8 cellular contexts compared by ENCODE assay signal in the genomic region with DNA sequence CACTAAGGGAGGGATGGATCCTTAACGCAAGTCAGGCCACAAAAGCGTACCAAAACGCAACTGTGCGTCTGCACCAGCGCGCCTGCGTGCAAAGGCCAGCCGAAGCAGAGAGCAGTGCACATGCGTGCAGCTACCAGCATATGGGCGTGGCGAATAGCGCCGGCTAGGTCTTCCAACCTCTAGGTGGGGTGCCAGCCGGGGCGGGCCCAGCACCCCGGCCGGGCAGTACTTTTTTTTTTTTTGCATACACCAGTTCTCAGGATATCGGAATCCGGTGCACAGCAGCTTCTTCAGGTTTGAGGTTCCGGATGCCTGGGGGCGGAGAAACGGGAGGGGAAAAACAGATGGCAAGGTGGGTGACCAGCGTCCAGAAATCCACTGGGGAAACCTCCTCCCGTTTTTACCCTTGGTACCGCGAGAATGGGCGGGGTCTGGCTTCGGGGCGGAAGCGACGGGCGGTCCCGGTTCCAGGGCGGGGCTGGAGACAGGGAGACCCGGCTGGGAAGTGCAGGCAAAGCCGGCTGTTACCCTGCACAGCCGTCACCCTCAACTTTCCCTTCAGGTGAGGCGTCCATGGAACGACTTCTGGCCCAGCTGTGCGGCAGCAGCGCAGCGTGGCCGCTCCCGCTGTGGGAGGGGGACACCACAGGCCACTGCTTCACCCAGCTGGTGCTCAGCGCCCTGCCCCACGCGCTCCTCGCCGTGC. TPM values are rescaled to one million over a fixed set of nuclear protein-coding genes. Genes with fewer than 3 reads are reported as not detected.
DNase-seq lines count a peak whose midpoint lies in the region; ATAC-seq and TF ChIP-seq lines count a peak whose summit lies in the region.

A gene with protein sequence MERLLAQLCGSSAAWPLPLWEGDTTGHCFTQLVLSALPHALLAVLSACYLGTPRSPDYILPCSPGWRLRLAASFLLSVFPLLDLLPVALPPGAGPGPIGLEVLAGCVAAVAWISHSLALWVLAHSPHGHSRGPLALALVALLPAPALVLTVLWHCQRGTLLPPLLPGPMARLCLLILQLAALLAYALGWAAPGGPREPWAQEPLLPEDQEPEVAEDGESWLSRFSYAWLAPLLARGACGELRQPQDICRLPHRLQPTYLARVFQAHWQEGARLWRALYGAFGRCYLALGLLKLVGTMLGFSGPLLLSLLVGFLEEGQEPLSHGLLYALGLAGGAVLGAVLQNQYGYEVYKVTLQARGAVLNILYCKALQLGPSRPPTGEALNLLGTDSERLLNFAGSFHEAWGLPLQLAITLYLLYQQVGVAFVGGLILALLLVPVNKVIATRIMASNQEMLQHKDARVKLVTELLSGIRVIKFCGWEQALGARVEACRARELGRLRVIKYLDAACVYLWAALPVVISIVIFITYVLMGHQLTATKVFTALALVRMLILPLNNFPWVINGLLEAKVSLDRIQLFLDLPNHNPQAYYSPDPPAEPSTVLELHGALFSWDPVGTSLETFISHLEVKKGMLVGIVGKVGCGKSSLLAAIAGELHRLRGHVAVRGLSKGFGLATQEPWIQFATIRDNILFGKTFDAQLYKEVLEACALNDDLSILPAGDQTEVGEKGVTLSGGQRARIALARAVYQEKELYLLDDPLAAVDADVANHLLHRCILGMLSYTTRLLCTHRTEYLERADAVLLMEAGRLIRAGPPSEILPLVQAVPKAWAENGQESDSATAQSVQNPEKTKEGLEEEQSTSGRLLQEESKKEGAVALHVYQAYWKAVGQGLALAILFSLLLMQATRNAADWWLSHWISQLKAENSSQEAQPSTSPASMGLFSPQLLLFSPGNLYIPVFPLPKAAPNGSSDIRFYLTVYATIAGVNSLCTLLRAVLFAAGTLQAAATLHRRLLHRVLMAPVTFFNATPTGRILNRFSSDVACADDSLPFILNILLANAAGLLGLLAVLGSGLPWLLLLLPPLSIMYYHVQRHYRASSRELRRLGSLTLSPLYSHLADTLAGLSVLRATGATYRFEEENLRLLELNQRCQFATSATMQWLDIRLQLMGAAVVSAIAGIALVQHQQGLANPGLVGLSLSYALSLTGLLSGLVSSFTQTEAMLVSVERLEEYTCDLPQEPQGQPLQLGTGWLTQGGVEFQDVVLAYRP (N-terminal part only) (plus strand): TSS at position 136 of the 706 bp plus-strand sequence. CDS start 438 bp downstream, at position 574.

- peak within 1 kb of the TSS; percentile 96 for H3K27ac Mint-ChIP-seq in WTC11
- H3K27ac Mint-ChIP-seq in immature natural killer cell = peak within 1 kb of the TSS; percentile 90 to 98 (median 96)

- CTCF ChIA-PET in WTC11 (lab: Charles Lee) = interaction anchor here (0.6 to 1.3 kb wide), 10 partner anchors 13 to 198 kb away, joined by 3 to 6 read pairs (median 3); a partner anchor contains a TSS

- H3K4me3 Mint-ChIP-seq in WTC11 (peak within 1 kb of the TSS; percentile 90), immature natural killer cell (peak within 1 kb of the TSS; percentile 95 to 97 (median 96))

- TF ChIP-seq CTCF in AG09309 (IDR thresholded peaks at IDR 0.05; ENCODE audit: control insufficient read depth, insufficient read depth, low read depth, low read length, missing control alignments) (peak; percentile 49), WTC11 (IDR thresholded peaks at IDR 0.05) (no peak), cardiac fibroblast (IDR thresholded peaks at IDR 0.05; ENCODE audit: low read depth, low read length) (peak; percentile 54)

- H3K36me3 Mint-ChIP-seq in WTC11 (peaks cover 8% of the 10 kb centered on the region), immature natural killer cell (peaks cover 0 to 5% (median 0%) of the 10 kb centered on the region in 3 donors)

- ATAC-seq in GM18909 (IDR thresholded peaks at IDR 0.05; ENCODE audit: poor library complexity, unreplicated experiment) = peak; percentile 92
- ATAC-seq in HG03175 (IDR thresholded peaks at IDR 0.05; ENCODE audit: unreplicated experiment) = peak; percentile 97
- ATAC-seq in WTC11 = peak; percentile 98

- POLR2A ChIA-PET in WTC11 (lab: Charles Lee) = interaction anchor here (0.6 kb wide), 1 partner anchor 95 kb away, joined by 3 read pairs; no protein-coding TSS in a partner anchor

- H3K4me1 Mint-ChIP-seq in WTC11 (peaks cover 15% of the 10 kb centered on the region), immature natural killer cell (peaks cover 28 to 31% of the 10 kb centered on the region in 2 donors)

- H3K9me3 Mint-ChIP-seq in WTC11 (peaks cover 3% of the 10 kb centered on the region), immature natural killer cell (no peaks in the 10 kb centered on the region)

- DNase-seq in AG09309 (ENCODE audit: low read depth) (peak; percentile 80), NCI-H226 (peak; percentile 94), WTC11 (ENCODE audit: low spot score) (peak; percentile 95), cardiac fibroblast (ENCODE audit: low read depth in 2 of 2) (peak; percentile 97), immature natural killer cell (peak; percentile 91 to 94 (median 93)), smooth muscle cell of the brain vasculature (ENCODE audit: low read depth, low spot score) (peak; percentile 85)

- H3K27me3 Mint-ChIP-seq in WTC11 (ENCODE audit: low read depth) (peaks cover 11% of the 10 kb centered on the region), immature natural killer cell (ENCODE audit: low read depth in 3 of 3) (peaks cover 2 to 8% (median 6%) of the 10 kb centered on the region in 3 donors)

- peak within 1 kb of the TSS; percentile 100 for H3K4me3 ChIP-seq in AG09309 (ENCODE audit: control insufficient read depth, low read depth, low read length)
- peak within 1 kb of the TSS; percentile 95 to 99 for H3K4me3 ChIP-seq in cardiac fibroblast (replicated peaks in 1 of 2; ENCODE audit: low read depth in 2 of 2, low read length in 2 of 2)

TF ChIP-seq in WTC11, 78 proteins besides CTCF, POLR2A, EP300 and RAD21:
- TF ChIP-seq ZNF263 (CRISPR knock-in tag; IDR thresholded peaks at IDR 0.05; ENCODE audit: low read depth) (0 out of 2 replicates have a peak, but pooled peaks have one; percentile 22), SP1 (CRISPR knock-in tag; conservative IDR thresholded peaks at IDR 0.05) (peak; percentile 78), TCF7 (CRISPR knock-in tag; IDR thresholded peaks at IDR 0.05; ENCODE audit: low read depth) (no peak), CREM (CRISPR knock-in tag; IDR thresholded peaks at IDR 0.05) (0 out of 2 replicates have a peak, but pooled peaks have one; percentile 0), FOXK1 (CRISPR knock-in tag; IDR thresholded peaks at IDR 0.05) (peak; percentile 28; the same call in 1 of the 2 replicates), ZBTB21 (CRISPR knock-in tag; IDR thresholded peaks at IDR 0.05; ENCODE audit: borderline replicate concordance) (peak; percentile 6; the same call in 1 of the 2 replicates), FOXP1 (CRISPR knock-in tag; IDR thresholded peaks at IDR 0.05; ENCODE audit: borderline replicate concordance) (peak; percentile 56; the same call in 1 of the 2 replicates)
- TF ChIP-seq, protein P1, sequence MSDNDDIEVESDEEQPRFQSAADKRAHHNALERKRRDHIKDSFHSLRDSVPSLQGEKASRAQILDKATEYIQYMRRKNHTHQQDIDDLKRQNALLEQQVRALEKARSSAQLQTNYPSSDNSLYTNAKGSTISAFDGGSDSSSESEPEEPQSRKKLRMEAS (CRISPR knock-in tag; IDR thresholded peaks at IDR 0.05) = peak; percentile 53; the same call in 1 of the 2 replicates
- TF ChIP-seq, protein P2, sequence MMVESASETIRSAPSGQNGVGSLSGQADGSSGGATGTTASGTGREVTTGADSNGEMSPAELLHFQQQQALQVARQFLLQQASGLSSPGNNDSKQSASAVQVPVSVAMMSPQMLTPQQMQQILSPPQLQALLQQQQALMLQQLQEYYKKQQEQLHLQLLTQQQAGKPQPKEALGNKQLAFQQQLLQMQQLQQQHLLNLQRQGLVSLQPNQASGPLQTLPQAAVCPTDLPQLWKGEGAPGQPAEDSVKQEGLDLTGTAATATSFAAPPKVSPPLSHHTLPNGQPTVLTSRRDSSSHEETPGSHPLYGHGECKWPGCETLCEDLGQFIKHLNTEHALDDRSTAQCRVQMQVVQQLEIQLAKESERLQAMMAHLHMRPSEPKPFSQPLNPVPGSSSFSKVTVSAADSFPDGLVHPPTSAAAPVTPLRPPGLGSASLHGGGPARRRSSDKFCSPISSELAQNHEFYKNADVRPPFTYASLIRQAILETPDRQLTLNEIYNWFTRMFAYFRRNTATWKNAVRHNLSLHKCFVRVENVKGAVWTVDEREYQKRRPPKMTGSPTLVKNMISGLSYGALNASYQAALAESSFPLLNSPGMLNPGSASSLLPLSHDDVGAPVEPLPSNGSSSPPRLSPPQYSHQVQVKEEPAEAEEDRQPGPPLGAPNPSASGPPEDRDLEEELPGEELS (CRISPR knock-in tag; IDR thresholded peaks at IDR 0.05) = peak; percentile 56; the same call in 1 of the 2 replicates
- TF ChIP-seq, protein P3, sequence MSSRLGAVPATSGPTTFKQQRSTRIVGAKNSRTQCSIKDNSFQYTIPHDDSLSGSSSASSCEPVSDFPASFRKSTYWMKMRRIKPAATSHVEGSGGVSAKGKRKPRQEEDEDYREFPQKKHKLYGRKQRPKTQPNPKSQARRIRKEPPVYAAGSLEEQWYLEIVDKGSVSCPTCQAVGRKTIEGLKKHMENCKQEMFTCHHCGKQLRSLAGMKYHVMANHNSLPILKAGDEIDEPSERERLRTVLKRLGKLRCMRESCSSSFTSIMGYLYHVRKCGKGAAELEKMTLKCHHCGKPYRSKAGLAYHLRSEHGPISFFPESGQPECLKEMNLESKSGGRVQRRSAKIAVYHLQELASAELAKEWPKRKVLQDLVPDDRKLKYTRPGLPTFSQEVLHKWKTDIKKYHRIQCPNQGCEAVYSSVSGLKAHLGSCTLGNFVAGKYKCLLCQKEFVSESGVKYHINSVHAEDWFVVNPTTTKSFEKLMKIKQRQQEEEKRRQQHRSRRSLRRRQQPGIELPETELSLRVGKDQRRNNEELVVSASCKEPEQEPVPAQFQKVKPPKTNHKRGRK (CRISPR knock-in tag; IDR thresholded peaks at IDR 0.05; ENCODE audit: borderline replicate concordance) = no peak

RNA-seq across cellular contexts. Expression of the gene that starts here (rescaled TPM):
- 23.8 to 26.6 TPM (median 25.5 TPM) in 3 replicates for total RNA-seq in WTC11 (2021)
- 10 to 100 TPM in 2 of 3 donors, 1 to 10 TPM in 1; 8.1 to 23.6 (median 11.5) TPM for polyA plus RNA-seq in immature natural killer cell

Comparison
In these comparisons a context has a peak if more than half of its experiments do, and no peak if none do; other contexts are left out.
1. Peak in every context shown above with its lines: DNase-seq, ATAC-seq and H3K4me3 ChIP-seq.